Comparison of ENCODE assay signal across 6 cellular contexts in the genomic region with DNA sequence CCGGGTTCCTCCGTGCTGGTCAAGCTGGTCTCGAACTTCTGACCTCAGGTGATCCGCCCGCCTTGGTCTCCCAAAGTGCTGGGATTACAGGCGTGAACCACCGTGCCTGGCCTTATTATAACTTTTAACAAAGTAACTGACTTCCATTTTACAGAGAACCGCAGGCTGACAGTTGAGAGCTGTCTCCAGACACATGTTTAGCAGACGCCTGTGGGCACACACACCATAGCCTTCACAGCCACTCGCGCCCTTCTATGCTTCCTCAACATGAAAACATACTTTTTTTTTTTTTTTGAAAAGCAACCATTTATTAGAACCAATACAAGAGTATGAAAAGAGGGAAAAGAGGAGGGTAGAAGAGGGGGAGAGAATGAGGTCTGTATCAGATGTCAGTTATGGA. TPM values are rescaled to one million over a fixed set of nuclear protein-coding genes. Genes with fewer than 3 reads are reported as not detected.
DNase-seq lines count a peak whose midpoint lies in the region; ATAC-seq and TF ChIP-seq lines count a peak whose summit lies in the region.
"Not testable (repeated sequence)": the region's sequence is repeated elsewhere in the genome, so short reads cannot be mapped to it uniquely, and the experiment has no call there.

No MANE protein-coding gene starts in this region.

- not testable (repeated sequence) for H2AFZ ChIP-seq in DND-41 (ENCODE audit: low read depth, low read length); SK-N-SH (ENCODE audit: low read depth)

- peak overlapping the region in 7 of 10 donors; percentile 33 to 91 (median 55) for H3K27ac Mint-ChIP-seq in naive thymus-derived CD8-positive, alpha-beta T cell

- CTCF ChIA-PET in SK-N-SH (lab: Yijun Ruan, JAX) = interaction anchor here (1.5 to 2.4 kb wide), 2 partner anchors 9 to 21 kb away, joined by 5 to 9 read pairs; no protein-coding TSS in a partner anchor

- H3K36me3 Mint-ChIP-seq in naive thymus-derived CD8-positive, alpha-beta T cell = not testable (repeated sequence)

- H4K20me1 ChIP-seq in DND-41 (ENCODE audit: insufficient read depth, low read length) (peaks cover 57% of the 10 kb centered on the region), SK-N-SH (ENCODE audit: insufficient read depth) (peaks cover 15% of the 10 kb centered on the region; the same call in 1 of the 2 replicates)

- H3K36me3 ChIP-seq in DND-41 (ENCODE audit: insufficient read depth, low read length); SK-N-SH (replicated peaks in 1 of 2; ENCODE audit: control insufficient read depth in 1 of 2, insufficient read depth in 2 of 2, low read length in 1 of 2): not testable (repeated sequence)

- H3K79me2 ChIP-seq in DND-41 (ENCODE audit: insufficient read depth, low read length) = peaks cover 92% of the 10 kb centered on the region
- H3K79me2 ChIP-seq in SK-N-SH (ENCODE audit: insufficient read depth) = peaks cover 65% of the 10 kb centered on the region

- H3K27me3 ChIP-seq in DND-41 (ENCODE audit: insufficient read depth, low read length, poor library complexity); SK-N-SH (ENCODE audit: insufficient read depth): not testable (repeated sequence)

- intact Hi-C loops in Right ventricle myocardium inferior (cut with DNase I) = not testable (repeated sequence)

- H3K27me3 Mint-ChIP-seq in naive thymus-derived CD8-positive, alpha-beta T cell = not testable (repeated sequence)

- TF ChIP-seq EP300 in SK-N-SH (IDR thresholded peaks at IDR 0.05; ENCODE audit: borderline replicate concordance in 1 of 2, low read depth in 1 of 2, low read length in 1 of 2) = not testable (repeated sequence)

- not testable (repeated sequence) for H3K9ac ChIP-seq in DND-41 (ENCODE audit: low read depth, low read length); SK-N-SH

- POLR2A ChIA-PET in SK-N-SH (lab: Yijun Ruan, JAX) = interaction anchor here (0.6 kb wide), 1 partner anchor 144 kb away, joined by 3 read pairs; no protein-coding TSS in a partner anchor
- POLR2A ChIA-PET in naive thymus-derived CD8-positive, alpha-beta T cell (lab: Charles Lee) = not testable (repeated sequence)

- TF ChIP-seq RAD21 in SK-N-SH (IDR thresholded peaks at IDR 0.05; ENCODE audit: low read length) = not testable (repeated sequence)

- H3K9me3 Mint-ChIP-seq in naive thymus-derived CD8-positive, alpha-beta T cell = not testable (repeated sequence)

- H3K9me2 ChIP-seq in SK-N-SH = not testable (repeated sequence)

- not testable (repeated sequence) for H3F3A ChIP-seq in SK-N-SH (replicated peaks; ENCODE audit: insufficient read depth)

- DNase-seq in DND-41 (peak; percentile 55), Kasumi-1 (lab: John Stamatoyannopoulos, UW) (peak; percentile 27 to 42), MV-4-11 (lab: John Stamatoyannopoulos, UW) (peak; percentile 87), Right ventricle myocardium inferior (ENCODE audit: missing footprints) (peak; percentile 7)
- not testable (repeated sequence) for DNase-seq in SK-N-SH; naive thymus-derived CD8-positive, alpha-beta T cell

- not testable (repeated sequence) for H3K9me3 ChIP-seq in DND-41 (ENCODE audit: insufficient read depth, low read length, severe bottlenecking); SK-N-SH

- peak overlapping the region in 1 of 10 donors; percentile 33 for H3K4me3 Mint-ChIP-seq in naive thymus-derived CD8-positive, alpha-beta T cell

- WGBS in SK-N-SH (ENCODE audit: low lambda C conversion rate) = 89% methylated on average over 11 of the region's 11 CpGs

- not testable (repeated sequence) for H3K4me2 ChIP-seq in DND-41 (ENCODE audit: insufficient read depth, low read length); SK-N-SH

- peaks cover 25 to 56% (median 47%) of the 10 kb centered on the region in 4 donors for H3K4me1 Mint-ChIP-seq in naive thymus-derived CD8-positive, alpha-beta T cell

- not testable (repeated sequence) for H3K4me3 ChIP-seq in DND-41 (ENCODE audit: low read depth in 1 of 2, low read length in 2 of 2); SK-N-SH (ENCODE audit: low read depth in 2 of 2, low read length in 1 of 2)

- not testable (repeated sequence) for TF ChIP-seq CTCF in DND-41 (IDR thresholded peaks at IDR 0.05; ENCODE audit: borderline replicate concordance, extremely low read depth, low read length, poor library complexity, severe bottlenecking); SK-N-SH (IDR thresholded peaks at IDR 0.05)

- H3K4me1 ChIP-seq in DND-41 (ENCODE audit: insufficient read depth, low read length) = not testable (repeated sequence)
- peaks cover 0 to 11% of the 10 kb centered on the region in 2 experiments; a peak in 1 of 4 replicates for H3K4me1 ChIP-seq in SK-N-SH (ENCODE audit: control insufficient read depth in 1 of 2, insufficient read depth in 2 of 2, low read depth in 1 of 2, low read length in 1 of 2)

- not testable (repeated sequence) for H3K27ac ChIP-seq in DND-41 (ENCODE audit: low read length); SK-N-SH (ENCODE audit: low read depth in 2 of 2, low read length in 1 of 2)

- peak; percentile 78 for ATAC-seq in DND-41 (ENCODE audit: insufficient read depth, low read depth)
- not testable (repeated sequence) for ATAC-seq in Right ventricle myocardium inferior; naive thymus-derived CD8-positive, alpha-beta T cell

TF ChIP-seq in SK-N-SH, 30 proteins besides CTCF, POLR2A, EP300 and RAD21:
- peak; percentile 74; the same call in 1 of the 2 replicates for TF ChIP-seq MXI1 (IDR thresholded peaks at IDR 0.05; ENCODE audit: low read depth, low read length)

RNA-seq across cellular contexts. Expression of gene BID, which starts 10.8 kb away (rescaled TPM):
- polyA plus RNA-seq in SK-N-SH (2012; rRNA removed) = 109 and 139 TPM in 2 replicates
- polyA plus RNA-seq in SK-N-SH (2012; cell fraction: cytosol; rRNA removed) = 74.7 and 105 TPM in 2 replicates
- polyA plus RNA-seq in SK-N-SH (2012; cell fraction: nucleus; rRNA removed) = 86.6 and 146 TPM in 2 replicates
- total RNA-seq in Right ventricle myocardium inferior = 23.2 TPM
- 10 to 100 TPM; 22.3 to 23.0 TPM for total RNA-seq in naive thymus-derived CD8-positive, alpha-beta T cell
- 10 to 100 TPM; 67.0 to 84.1 (median 67.7) TPM for polyA plus RNA-seq in naive thymus-derived CD8-positive, alpha-beta T cell
